In genomic region chr17:44133918-44134476, GRCh38 we compare ENCODE assay signal across 1 cellular context.
TF ChIP-seq lines count a peak whose summit lies in the region.

No MANE protein-coding gene starts in this region.

TF ChIP-seq in HepG2, 621 proteins besides CTCF, POLR2A, EP300 and RAD21 (continued from another document and continues in another):
- TF ChIP-seq, protein P1, sequence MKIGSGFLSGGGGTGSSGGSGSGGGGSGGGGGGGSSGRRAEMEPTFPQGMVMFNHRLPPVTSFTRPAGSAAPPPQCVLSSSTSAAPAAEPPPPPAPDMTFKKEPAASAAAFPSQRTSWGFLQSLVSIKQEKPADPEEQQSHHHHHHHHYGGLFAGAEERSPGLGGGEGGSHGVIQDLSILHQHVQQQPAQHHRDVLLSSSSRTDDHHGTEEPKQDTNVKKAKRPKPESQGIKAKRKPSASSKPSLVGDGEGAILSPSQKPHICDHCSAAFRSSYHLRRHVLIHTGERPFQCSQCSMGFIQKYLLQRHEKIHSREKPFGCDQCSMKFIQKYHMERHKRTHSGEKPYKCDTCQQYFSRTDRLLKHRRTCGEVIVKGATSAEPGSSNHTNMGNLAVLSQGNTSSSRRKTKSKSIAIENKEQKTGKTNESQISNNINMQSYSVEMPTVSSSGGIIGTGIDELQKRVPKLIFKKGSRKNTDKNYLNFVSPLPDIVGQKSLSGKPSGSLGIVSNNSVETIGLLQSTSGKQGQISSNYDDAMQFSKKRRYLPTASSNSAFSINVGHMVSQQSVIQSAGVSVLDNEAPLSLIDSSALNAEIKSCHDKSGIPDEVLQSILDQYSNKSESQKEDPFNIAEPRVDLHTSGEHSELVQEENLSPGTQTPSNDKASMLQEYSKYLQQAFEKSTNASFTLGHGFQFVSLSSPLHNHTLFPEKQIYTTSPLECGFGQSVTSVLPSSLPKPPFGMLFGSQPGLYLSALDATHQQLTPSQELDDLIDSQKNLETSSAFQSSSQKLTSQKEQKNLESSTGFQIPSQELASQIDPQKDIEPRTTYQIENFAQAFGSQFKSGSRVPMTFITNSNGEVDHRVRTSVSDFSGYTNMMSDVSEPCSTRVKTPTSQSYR (CRISPR knock-in tag; IDR thresholded peaks at IDR 0.05; ENCODE audit: borderline replicate concordance), result peak; percentile 57; the same call in 1 of the 2 replicates
- peak; percentile 91 for TF ChIP-seq DPF2 (CRISPR knock-in tag; IDR thresholded peaks at IDR 0.05; ENCODE audit: borderline replicate concordance, low read depth)
- TF ChIP-seq, protein P2, sequence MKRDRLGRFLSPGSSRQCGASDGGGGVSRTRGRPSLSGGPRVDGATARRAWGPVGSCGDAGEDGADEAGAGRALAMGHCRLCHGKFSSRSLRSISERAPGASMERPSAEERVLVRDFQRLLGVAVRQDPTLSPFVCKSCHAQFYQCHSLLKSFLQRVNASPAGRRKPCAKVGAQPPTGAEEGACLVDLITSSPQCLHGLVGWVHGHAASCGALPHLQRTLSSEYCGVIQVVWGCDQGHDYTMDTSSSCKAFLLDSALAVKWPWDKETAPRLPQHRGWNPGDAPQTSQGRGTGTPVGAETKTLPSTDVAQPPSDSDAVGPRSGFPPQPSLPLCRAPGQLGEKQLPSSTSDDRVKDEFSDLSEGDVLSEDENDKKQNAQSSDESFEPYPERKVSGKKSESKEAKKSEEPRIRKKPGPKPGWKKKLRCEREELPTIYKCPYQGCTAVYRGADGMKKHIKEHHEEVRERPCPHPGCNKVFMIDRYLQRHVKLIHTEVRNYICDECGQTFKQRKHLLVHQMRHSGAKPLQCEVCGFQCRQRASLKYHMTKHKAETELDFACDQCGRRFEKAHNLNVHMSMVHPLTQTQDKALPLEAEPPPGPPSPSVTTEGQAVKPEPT (CRISPR knock-in tag; IDR thresholded peaks at IDR 0.05; ENCODE audit: low read depth), result peak; percentile 83
- peak; percentile 59; the same call in 1 of the 2 replicates for TF ChIP-seq REPIN1 (CRISPR knock-in tag; IDR thresholded peaks at IDR 0.05; ENCODE audit: borderline replicate concordance, low read depth)
- TF ChIP-seq, protein P3, sequence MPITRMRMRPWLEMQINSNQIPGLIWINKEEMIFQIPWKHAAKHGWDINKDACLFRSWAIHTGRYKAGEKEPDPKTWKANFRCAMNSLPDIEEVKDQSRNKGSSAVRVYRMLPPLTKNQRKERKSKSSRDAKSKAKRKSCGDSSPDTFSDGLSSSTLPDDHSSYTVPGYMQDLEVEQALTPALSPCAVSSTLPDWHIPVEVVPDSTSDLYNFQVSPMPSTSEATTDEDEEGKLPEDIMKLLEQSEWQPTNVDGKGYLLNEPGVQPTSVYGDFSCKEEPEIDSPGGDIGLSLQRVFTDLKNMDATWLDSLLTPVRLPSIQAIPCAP (CRISPR knock-in tag; IDR thresholded peaks at IDR 0.05; ENCODE audit: low read depth), result no peak
- 0 out of 2 replicates have a peak, but pooled peaks have one; percentile 11 for TF ChIP-seq KDM2A (CRISPR knock-in tag; IDR thresholded peaks at IDR 0.05; ENCODE audit: borderline replicate concordance, low read depth)
- TF ChIP-seq ZNF652 (CRISPR knock-in tag; IDR thresholded peaks at IDR 0.05; ENCODE audit: borderline replicate concordance, low read depth), result peak; percentile 48; the same call in 1 of the 2 replicates
- peak; percentile 84; the same call in 1 of the 2 replicates for TF ChIP-seq CBX5 (CRISPR knock-in tag; IDR thresholded peaks at IDR 0.05; ENCODE audit: borderline replicate concordance)
- no peak; the same call in 1 of the 2 replicates for TF ChIP-seq ZHX2 (IDR thresholded peaks at IDR 0.05; ENCODE audit: low read depth)
- no peak for TF ChIP-seq ZHX2 (CRISPR knock-in tag; IDR thresholded peaks at IDR 0.05; ENCODE audit: borderline replicate concordance)
- TF ChIP-seq BCL6 (CRISPR knock-in tag; IDR thresholded peaks at IDR 0.05), result peak; percentile 69
- no peak for TF ChIP-seq KMT2A (CRISPR knock-in tag; IDR thresholded peaks at IDR 0.05)
- TF ChIP-seq SRSF4 (IDR thresholded peaks at IDR 0.05; ENCODE audit: low read depth, low read length, poor library complexity, severe bottlenecking), result no peak
- TF ChIP-seq, protein P4, sequence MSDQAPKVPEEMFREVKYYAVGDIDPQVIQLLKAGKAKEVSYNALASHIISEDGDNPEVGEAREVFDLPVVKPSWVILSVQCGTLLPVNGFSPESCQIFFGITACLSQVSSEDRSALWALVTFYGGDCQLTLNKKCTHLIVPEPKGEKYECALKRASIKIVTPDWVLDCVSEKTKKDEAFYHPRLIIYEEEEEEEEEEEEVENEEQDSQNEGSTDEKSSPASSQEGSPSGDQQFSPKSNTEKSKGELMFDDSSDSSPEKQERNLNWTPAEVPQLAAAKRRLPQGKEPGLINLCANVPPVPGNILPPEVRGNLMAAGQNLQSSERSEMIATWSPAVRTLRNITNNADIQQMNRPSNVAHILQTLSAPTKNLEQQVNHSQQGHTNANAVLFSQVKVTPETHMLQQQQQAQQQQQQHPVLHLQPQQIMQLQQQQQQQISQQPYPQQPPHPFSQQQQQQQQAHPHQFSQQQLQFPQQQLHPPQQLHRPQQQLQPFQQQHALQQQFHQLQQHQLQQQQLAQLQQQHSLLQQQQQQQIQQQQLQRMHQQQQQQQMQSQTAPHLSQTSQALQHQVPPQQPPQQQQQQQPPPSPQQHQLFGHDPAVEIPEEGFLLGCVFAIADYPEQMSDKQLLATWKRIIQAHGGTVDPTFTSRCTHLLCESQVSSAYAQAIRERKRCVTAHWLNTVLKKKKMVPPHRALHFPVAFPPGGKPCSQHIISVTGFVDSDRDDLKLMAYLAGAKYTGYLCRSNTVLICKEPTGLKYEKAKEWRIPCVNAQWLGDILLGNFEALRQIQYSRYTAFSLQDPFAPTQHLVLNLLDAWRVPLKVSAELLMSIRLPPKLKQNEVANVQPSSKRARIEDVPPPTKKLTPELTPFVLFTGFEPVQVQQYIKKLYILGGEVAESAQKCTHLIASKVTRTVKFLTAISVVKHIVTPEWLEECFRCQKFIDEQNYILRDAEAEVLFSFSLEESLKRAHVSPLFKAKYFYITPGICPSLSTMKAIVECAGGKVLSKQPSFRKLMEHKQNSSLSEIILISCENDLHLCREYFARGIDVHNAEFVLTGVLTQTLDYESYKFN (CRISPR knock-in tag; conservative IDR thresholded peaks at IDR 0.05), result peak; percentile 96
- TF ChIP-seq ZNF777 (CRISPR knock-in tag; IDR thresholded peaks at IDR 0.05), result no peak
- peak; percentile 59; the same call in 1 of the 2 replicates for TF ChIP-seq ZFY (CRISPR knock-in tag; IDR thresholded peaks at IDR 0.05)
- TF ChIP-seq GLI4 (CRISPR knock-in tag; IDR thresholded peaks at IDR 0.05; ENCODE audit: borderline replicate concordance), result 0 out of 2 replicates have a peak, but pooled peaks have one; percentile 30
- TF ChIP-seq, protein P5, sequence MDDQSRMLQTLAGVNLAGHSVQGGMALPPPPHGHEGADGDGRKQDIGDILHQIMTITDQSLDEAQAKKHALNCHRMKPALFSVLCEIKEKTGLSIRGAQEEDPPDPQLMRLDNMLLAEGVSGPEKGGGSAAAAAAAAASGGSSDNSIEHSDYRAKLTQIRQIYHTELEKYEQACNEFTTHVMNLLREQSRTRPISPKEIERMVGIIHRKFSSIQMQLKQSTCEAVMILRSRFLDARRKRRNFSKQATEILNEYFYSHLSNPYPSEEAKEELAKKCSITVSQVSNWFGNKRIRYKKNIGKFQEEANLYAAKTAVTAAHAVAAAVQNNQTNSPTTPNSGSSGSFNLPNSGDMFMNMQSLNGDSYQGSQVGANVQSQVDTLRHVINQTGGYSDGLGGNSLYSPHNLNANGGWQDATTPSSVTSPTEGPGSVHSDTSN (CRISPR knock-in tag; IDR thresholded peaks at IDR 0.05; ENCODE audit: borderline replicate concordance), result no peak
- no peak for TF ChIP-seq NFYB (CRISPR knock-in tag; IDR thresholded peaks at IDR 0.05)
- TF ChIP-seq ZNF441 (CRISPR knock-in tag; IDR thresholded peaks at IDR 0.05; ENCODE audit: borderline replicate concordance), result peak; percentile 76
- TF ChIP-seq, protein P6, sequence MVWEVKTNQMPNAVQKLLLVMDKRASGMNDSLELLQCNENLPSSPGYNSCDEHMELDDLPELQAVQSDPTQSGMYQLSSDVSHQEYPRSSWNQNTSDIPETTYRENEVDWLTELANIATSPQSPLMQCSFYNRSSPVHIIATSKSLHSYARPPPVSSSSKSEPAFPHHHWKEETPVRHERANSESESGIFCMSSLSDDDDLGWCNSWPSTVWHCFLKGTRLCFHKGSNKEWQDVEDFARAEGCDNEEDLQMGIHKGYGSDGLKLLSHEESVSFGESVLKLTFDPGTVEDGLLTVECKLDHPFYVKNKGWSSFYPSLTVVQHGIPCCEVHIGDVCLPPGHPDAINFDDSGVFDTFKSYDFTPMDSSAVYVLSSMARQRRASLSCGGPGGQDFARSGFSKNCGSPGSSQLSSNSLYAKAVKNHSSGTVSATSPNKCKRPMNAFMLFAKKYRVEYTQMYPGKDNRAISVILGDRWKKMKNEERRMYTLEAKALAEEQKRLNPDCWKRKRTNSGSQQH (CRISPR knock-in tag; IDR thresholded peaks at IDR 0.05; ENCODE audit: low read depth), result 0 out of 2 replicates have a peak, but pooled peaks have one; percentile 31
- TF ChIP-seq ZNF746 (CRISPR knock-in tag; IDR thresholded peaks at IDR 0.05), result no peak
- TF ChIP-seq ZNF275 (CRISPR knock-in tag; IDR thresholded peaks at IDR 0.05; ENCODE audit: borderline replicate concordance), result no peak
- peak; percentile 63; the same call in 1 of the 2 replicates for TF ChIP-seq ZKSCAN5 (CRISPR knock-in tag; IDR thresholded peaks at IDR 0.05)
- TF ChIP-seq MED13 (CRISPR knock-in tag; IDR thresholded peaks at IDR 0.05), result no peak
- no peak for TF ChIP-seq RBM39 (IDR thresholded peaks at IDR 0.05; ENCODE audit: low read depth, low read length, poor library complexity, severe bottlenecking)
- TF ChIP-seq, protein P7, sequence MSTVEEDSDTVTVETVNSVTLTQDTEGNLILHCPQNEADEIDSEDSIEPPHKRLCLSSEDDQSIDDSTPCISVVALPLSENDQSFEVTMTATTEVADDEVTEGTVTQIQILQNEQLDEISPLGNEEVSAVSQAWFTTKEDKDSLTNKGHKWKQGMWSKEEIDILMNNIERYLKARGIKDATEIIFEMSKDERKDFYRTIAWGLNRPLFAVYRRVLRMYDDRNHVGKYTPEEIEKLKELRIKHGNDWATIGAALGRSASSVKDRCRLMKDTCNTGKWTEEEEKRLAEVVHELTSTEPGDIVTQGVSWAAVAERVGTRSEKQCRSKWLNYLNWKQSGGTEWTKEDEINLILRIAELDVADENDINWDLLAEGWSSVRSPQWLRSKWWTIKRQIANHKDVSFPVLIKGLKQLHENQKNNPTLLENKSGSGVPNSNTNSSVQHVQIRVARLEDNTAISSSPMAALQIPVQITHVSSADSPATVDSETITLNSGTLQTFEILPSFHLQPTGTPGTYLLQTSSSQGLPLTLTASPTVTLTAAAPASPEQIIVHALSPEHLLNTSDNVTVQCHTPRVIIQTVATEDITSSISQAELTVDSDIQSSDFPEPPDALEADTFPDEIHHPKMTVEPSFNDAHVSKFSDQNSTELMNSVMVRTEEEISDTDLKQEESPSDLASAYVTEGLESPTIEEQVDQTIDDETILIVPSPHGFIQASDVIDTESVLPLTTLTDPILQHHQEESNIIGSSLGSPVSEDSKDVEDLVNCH (CRISPR knock-in tag; IDR thresholded peaks at IDR 0.05), result 0 out of 2 replicates have a peak, but pooled peaks have one; percentile 41
- 0 out of 2 replicates have a peak, but pooled peaks have one; percentile 52 for TF ChIP-seq TOPORS (CRISPR knock-in tag; IDR thresholded peaks at IDR 0.05)
- peak; percentile 36; the same call in 1 of the 2 replicates for TF ChIP-seq THAP11 (CRISPR knock-in tag; IDR thresholded peaks at IDR 0.05)
